19 cellular contexts compared by ENCODE assay signal in the genomic region with DNA sequence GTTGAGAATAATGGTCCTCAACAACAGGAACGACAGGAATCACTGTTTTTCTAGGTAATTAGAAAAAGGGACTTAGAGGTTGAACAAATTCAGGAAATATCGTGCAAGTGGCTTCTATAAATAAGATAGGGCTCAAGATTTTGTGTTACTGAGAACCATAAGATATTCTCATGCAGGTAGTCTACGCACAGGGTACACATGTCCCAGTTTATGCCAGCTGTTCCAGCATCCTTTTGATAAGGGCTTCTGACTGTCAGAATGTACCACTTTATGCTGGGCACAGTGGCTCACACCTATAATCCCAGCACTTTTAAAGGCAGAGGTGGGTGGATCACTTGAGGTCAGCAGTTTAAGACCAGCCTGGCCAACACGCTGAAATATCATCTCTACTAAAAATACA.
"Had no signal": no experiment of that assay in that cellular context is flagged by ENCODE, and none has a peak within 500 bp of the region (broad histone marks: within the 10 kb centered on the region; RNA-seq: fewer than 3 reads in every experiment).

No MANE protein-coding gene starts in this region.

- H3K27ac ChIP-seq: gastrocnemius medialis, ovary, stomach, vagina had no signal

- FAIRE-seq: keratinocyte had no signal

- H3K36me3 ChIP-seq: ovary had no signal

- H3K9me3 ChIP-seq: gastrocnemius medialis, ovary, stomach, vagina had no signal

- DNase-seq: activated B cell treated with CpG ODN at 0.5 μM for 24 hours; activated CD4-positive, alpha-beta T cell treated with anti-CD3 and anti-CD28 coated beads for 48 hours; aorta; cortex of kidney; erythroblast; gastrocnemius medialis; head of caudate nucleus; midbrain; ovary; stimulated activated CD4-positive, alpha-beta T cell treated with anti-CD3 and anti-CD28 coated beads, Interleukin-4, amount 100 ng/mL, for 1 hour; stomach; T-helper 1 cell; T-helper 9 cell had no signal

- H3K27me3 Mint-ChIP-seq: activated B cell treated with CpG ODN at 0.5 μM for 24 hours had no signal

- H3K4me1 ChIP-seq: gastrocnemius medialis, stomach, vagina had no signal

- H3K4me3 Mint-ChIP-seq: activated B cell treated with CpG ODN at 0.5 μM for 24 hours, neural crest cell had no signal

- H3K27me3 ChIP-seq: gastrocnemius medialis, ovary, stomach, vagina had no signal

- H3K27ac Mint-ChIP-seq: activated B cell treated with CpG ODN at 0.5 μM for 24 hours had no signal

- H3K4me2 ChIP-seq: smooth muscle cell had no signal

- H3K4me3 ChIP-seq: gastrocnemius medialis, ovary, smooth muscle cell, stomach, vagina had no signal

- ATAC-seq: gastrocnemius medialis, left lobe of liver, sciatic nerve had no signal

- H3K4me1 Mint-ChIP-seq: activated B cell treated with CpG ODN at 0.5 μM for 24 hours, neural crest cell had no signal

- H3K9me3 Mint-ChIP-seq: activated B cell treated with CpG ODN at 0.5 μM for 24 hours, neural crest cell had no signal
